ENCODE assay signal across 8 cellular contexts in the genomic region with DNA sequence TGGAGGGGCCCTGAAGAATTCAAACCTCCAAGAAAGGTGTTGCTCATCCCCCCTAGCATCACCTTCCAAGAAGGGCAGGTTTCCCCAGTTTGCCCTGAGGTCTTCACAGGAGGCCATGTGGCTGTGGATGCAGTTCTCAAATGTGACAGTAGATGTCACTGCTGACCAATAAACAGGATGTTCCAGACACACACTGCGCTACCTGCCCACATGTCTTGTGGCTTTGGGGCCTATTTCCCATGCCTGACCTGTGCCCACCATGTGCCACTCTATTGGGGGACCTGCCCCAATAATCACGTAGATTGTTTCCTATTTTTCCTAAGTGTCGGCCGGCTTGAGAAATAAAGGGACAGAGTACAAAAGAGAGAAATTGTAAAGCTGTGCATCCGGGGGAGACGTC. TPM values are rescaled to one million over a fixed set of nuclear protein-coding genes. Genes with fewer than 3 reads are reported as not detected.
DNase-seq lines count a peak whose midpoint lies in the region; ATAC-seq and TF ChIP-seq lines count a peak whose summit lies in the region.

No MANE protein-coding gene starts in this region.

- H4K8ac ChIP-seq in mesenchymal stem cell (ENCODE audit: low read length): no peak overlapping the region

- ATAC-seq in GM21447 (IDR thresholded peaks at IDR 0.05; ENCODE audit: unreplicated experiment) (no peak), HG03196 (IDR thresholded peaks at IDR 0.05; ENCODE audit: unreplicated experiment) (no peak), HG02884 (IDR thresholded peaks at IDR 0.05; ENCODE audit: unreplicated experiment) (no peak)

- H3K27ac ChIP-seq in mesenchymal stem cell (ENCODE audit: low read length, poor library complexity, severe bottlenecking): no peak overlapping the region

- H3K4me1 ChIP-seq in mesenchymal stem cell (ENCODE audit: control insufficient read depth, insufficient read depth, low read depth, low read length): no peaks in the 10 kb centered on the region

- no peaks in the 10 kb centered on the region for H3K27me3 Mint-ChIP-seq in activated naive CD4-positive, alpha-beta T cell treated with anti-CD3 and anti-CD28 coated beads for 36 hours (ENCODE audit: low read depth)

- H3K36me3 ChIP-seq in mesenchymal stem cell (ENCODE audit: control insufficient read depth in 1 of 2, insufficient read depth in 2 of 2, low read depth in 1 of 2, low read length in 2 of 2): no peaks in the 10 kb centered on the region

- H3K4me3 Mint-ChIP-seq in activated naive CD4-positive, alpha-beta T cell treated with anti-CD3 and anti-CD28 coated beads for 36 hours: no peak overlapping the region

- DNase-seq in GM12864 (ENCODE audit: low read depth) (no peak), NAMALWA (ENCODE audit: low spot score) (peak; percentile 50), mesenchymal stem cell (peak; percentile 46), NCI-H1417 (lab: John Stamatoyannopoulos, UW) (no peak)
- DNase-seq in activated naive CD4-positive, alpha-beta T cell treated with anti-CD3 and anti-CD28 coated beads for 36 hours: peak; percentile 73

- no peak overlapping the region for H2BK15ac ChIP-seq in mesenchymal stem cell (ENCODE audit: low read depth, poor library complexity, severe bottlenecking)

- WGBS in mesenchymal stem cell: 43% methylated on average over 5 of the region's 6 CpGs

- CTCF ChIA-PET in activated naive CD4-positive, alpha-beta T cell treated with anti-CD3 and anti-CD28 coated beads for 36 hours (lab: Charles Lee): interaction anchor here (0.6 kb wide), 1 partner anchor 71 kb away, joined by 3 read pairs; no protein-coding TSS in a partner anchor

- no peak overlapping the region for H2BK12ac ChIP-seq in mesenchymal stem cell (ENCODE audit: low read length in 2 of 2)

- intact Hi-C loops in activated naive CD4-positive, alpha-beta T cell treated with anti-CD3 and anti-CD28 coated beads for 36 hours (cut with micrococcal nuclease): loop anchor here (5.0 kb wide), 1 partner anchor 193 kb away; no protein-coding TSS in a partner anchor

- H3K9me3 ChIP-seq in mesenchymal stem cell (ENCODE audit: control insufficient read depth, low read length): no peaks in the 10 kb centered on the region

- H3K4ac ChIP-seq in mesenchymal stem cell (ENCODE audit: low read depth in 1 of 2, low read length in 2 of 2): no peak overlapping the region

- no peak overlapping the region for H3K23ac ChIP-seq in mesenchymal stem cell (ENCODE audit: low read length in 2 of 2)

- H3K27me3 ChIP-seq in mesenchymal stem cell (ENCODE audit: control insufficient read depth in 1 of 2, insufficient read depth in 1 of 2, low read length in 2 of 2): no peaks in the 10 kb centered on the region

- no peak overlapping the region for H3K4me2 ChIP-seq in mesenchymal stem cell (ENCODE audit: low read length, poor library complexity, severe bottlenecking)

- no peak overlapping the region for H4K91ac ChIP-seq in mesenchymal stem cell (ENCODE audit: low read length)

- H3K9me3 Mint-ChIP-seq in activated naive CD4-positive, alpha-beta T cell treated with anti-CD3 and anti-CD28 coated beads for 36 hours: no peaks in the 10 kb centered on the region

- H3K4me1 Mint-ChIP-seq in activated naive CD4-positive, alpha-beta T cell treated with anti-CD3 and anti-CD28 coated beads for 36 hours (ENCODE audit: low read depth): peaks cover 3% of the 10 kb centered on the region

- no peak overlapping the region for H2AK5ac ChIP-seq in mesenchymal stem cell (ENCODE audit: low read length, severe bottlenecking)

- no peak overlapping the region for H3K18ac ChIP-seq in mesenchymal stem cell (ENCODE audit: low read depth in 1 of 2, low read length in 2 of 2)

- no peak overlapping the region for H2BK120ac ChIP-seq in mesenchymal stem cell (ENCODE audit: low read depth, low read length)

- TF ChIP-seq CTCF in GM12864 (IDR thresholded peaks at IDR 0.05; ENCODE audit: low read depth, low read length, missing control alignments): peak; percentile 66

- H3K4me3 ChIP-seq in GM12864 (ENCODE audit: low read depth, low read length): no peak overlapping the region
- no peak overlapping the region for H3K4me3 ChIP-seq in mesenchymal stem cell (ENCODE audit: insufficient read depth in 1 of 2, low read depth in 1 of 2, low read length in 2 of 2)

- no peaks in the 10 kb centered on the region for H3K79me1 ChIP-seq in mesenchymal stem cell (replicated peaks; ENCODE audit: low read length, poor library complexity, severe bottlenecking)

- H3K27ac Mint-ChIP-seq in activated naive CD4-positive, alpha-beta T cell treated with anti-CD3 and anti-CD28 coated beads for 36 hours: no peak overlapping the region

- no peak overlapping the region for H2BK5ac ChIP-seq in mesenchymal stem cell (ENCODE audit: low read depth, low read length, poor library complexity, severe bottlenecking)

- no peak overlapping the region for H2AFZ ChIP-seq in mesenchymal stem cell (ENCODE audit: low read depth, low read length)

- H3K36me3 Mint-ChIP-seq in activated naive CD4-positive, alpha-beta T cell treated with anti-CD3 and anti-CD28 coated beads for 36 hours (ENCODE audit: low read depth): no peaks in the 10 kb centered on the region

- no peak overlapping the region for H3K9ac ChIP-seq in mesenchymal stem cell (ENCODE audit: low read length)

- H3K14ac ChIP-seq in mesenchymal stem cell (ENCODE audit: low read length in 2 of 2): no peak overlapping the region

RNA-seq across cellular contexts. Expression of gene GSTT2, which starts 4.5 kb away (rescaled TPM):
- total RNA-seq in activated naive CD4-positive, alpha-beta T cell treated with anti-CD3 and anti-CD28 coated beads for 36 hours: not detected
- polyA plus RNA-seq in mesenchymal stem cell (2013, experiment 1 of 2): 1.4 TPM
- 1.3 TPM for polyA plus RNA-seq in mesenchymal stem cell (2013, experiment 2 of 2)

RNA-seq across cellular contexts. Expression of gene DDT, which starts 10.2 kb away (rescaled TPM):
- total RNA-seq in activated naive CD4-positive, alpha-beta T cell treated with anti-CD3 and anti-CD28 coated beads for 36 hours: 100 to 1,000 TPM; 107 to 125 TPM
- 185 TPM for polyA plus RNA-seq in mesenchymal stem cell (2013, experiment 1 of 2)
- polyA plus RNA-seq in mesenchymal stem cell (2013, experiment 2 of 2): 184 TPM

RNA-seq across cellular contexts. Expression of gene DDTL, which starts 17.7 kb away (rescaled TPM):
- under 1 TPM; 0.72 to 0.76 TPM for total RNA-seq in activated naive CD4-positive, alpha-beta T cell treated with anti-CD3 and anti-CD28 coated beads for 36 hours
- polyA plus RNA-seq in mesenchymal stem cell (2013, experiment 1 of 2): 1.4 TPM
- polyA plus RNA-seq in mesenchymal stem cell (2013, experiment 2 of 2): 1.2 TPM

RNA-seq across cellular contexts. Expression of gene GSTT4, which starts 20.8 kb away (rescaled TPM):
- not detected for total RNA-seq in activated naive CD4-positive, alpha-beta T cell treated with anti-CD3 and anti-CD28 coated beads for 36 hours
- polyA plus RNA-seq in mesenchymal stem cell (2013, experiment 1 of 2): not detected
- polyA plus RNA-seq in mesenchymal stem cell (2013, experiment 2 of 2): not detected

RNA-seq across cellular contexts. Expression of gene GSTT2B, which starts 23.4 kb away (rescaled TPM):
- not detected for total RNA-seq in activated naive CD4-positive, alpha-beta T cell treated with anti-CD3 and anti-CD28 coated beads for 36 hours
- 3.9 TPM for polyA plus RNA-seq in mesenchymal stem cell (2013, experiment 1 of 2)
- polyA plus RNA-seq in mesenchymal stem cell (2013, experiment 2 of 2): 3.6 TPM

Comparison
In these comparisons a context has a peak if more than half of its experiments do, and no peak if none do; other contexts are left out.
1. DNase-seq: peak in NAMALWA (single experiment), activated naive CD4-positive, alpha-beta T cell treated with anti-CD3 and anti-CD28 coated beads for 36 hours (single experiment) and mesenchymal stem cell (single experiment); none in GM12864 (single experiment) and NCI-H1417 (0 of 3).